In the genomic region with DNA sequence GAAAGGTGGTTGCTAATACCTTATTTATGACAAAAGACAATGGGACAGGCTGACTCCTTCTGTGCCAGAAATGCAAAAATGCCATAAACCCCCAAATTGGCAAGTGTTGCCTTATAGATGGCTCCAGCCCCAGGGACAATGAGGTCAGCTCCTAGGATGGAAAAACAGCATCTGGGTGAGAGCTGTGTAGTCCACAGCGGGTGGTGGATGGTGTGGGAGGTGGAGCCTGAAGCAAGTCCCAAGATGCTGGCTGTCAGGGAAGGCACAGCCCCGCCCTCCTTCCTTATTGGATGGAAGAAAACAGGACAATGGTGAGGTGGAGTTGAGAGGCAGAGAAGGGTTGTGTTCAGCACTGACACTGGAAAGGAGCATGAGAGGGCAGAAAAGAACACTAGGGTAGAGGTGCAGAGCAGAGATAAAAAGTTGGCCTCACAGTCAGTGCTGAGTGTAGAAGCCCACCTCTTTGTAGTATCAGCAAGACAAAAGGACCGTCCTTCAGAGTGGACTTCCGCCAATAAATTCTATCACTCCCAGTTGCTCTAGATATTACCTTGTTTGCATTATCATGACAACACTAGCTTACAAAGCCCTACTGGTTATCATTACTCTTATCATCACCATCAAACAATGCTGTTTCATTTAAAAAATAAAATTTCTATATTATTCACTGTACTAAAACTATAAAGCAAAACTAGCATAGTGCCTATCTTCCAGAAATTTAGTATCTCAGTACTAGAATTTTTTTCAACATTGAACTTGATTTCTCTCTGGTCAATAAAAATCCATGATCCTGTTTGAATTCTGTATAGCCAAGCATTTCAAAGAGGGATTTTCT, we compare ENCODE assay signal across 1 cellular context.
TF ChIP-seq lines count a peak whose summit lies in the region.

No MANE protein-coding gene starts in this region.

TF ChIP-seq in K562, 482 proteins besides CTCF, POLR2A, EP300 and RAD21 (continued from another document and continues in another):
- TF ChIP-seq, protein P1, sequence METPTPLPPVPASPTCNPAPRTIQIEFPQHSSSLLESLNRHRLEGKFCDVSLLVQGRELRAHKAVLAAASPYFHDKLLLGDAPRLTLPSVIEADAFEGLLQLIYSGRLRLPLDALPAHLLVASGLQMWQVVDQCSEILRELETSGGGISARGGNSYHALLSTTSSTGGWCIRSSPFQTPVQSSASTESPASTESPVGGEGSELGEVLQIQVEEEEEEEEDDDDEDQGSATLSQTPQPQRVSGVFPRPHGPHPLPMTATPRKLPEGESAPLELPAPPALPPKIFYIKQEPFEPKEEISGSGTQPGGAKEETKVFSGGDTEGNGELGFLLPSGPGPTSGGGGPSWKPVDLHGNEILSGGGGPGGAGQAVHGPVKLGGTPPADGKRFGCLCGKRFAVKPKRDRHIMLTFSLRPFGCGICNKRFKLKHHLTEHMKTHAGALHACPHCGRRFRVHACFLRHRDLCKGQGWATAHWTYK (CRISPR knock-in tag; IDR thresholded peaks at IDR 0.05): no peak
- TF ChIP-seq ZNF830 (CRISPR knock-in tag; IDR thresholded peaks at IDR 0.05): no peak
- TF ChIP-seq ZNF232 (CRISPR knock-in tag; IDR thresholded peaks at IDR 0.05): no peak
- TF ChIP-seq LCOR (CRISPR knock-in tag; IDR thresholded peaks at IDR 0.05): 0 out of 2 replicates have a peak, but pooled peaks have one; percentile 7
- TF ChIP-seq EWSR1 (IDR thresholded peaks at IDR 0.05; ENCODE audit: borderline replicate concordance, low read depth, partially characterized antibody): no peak
- no peak for TF ChIP-seq TCF7L2 (IDR thresholded peaks at IDR 0.05; ENCODE audit: low read depth, low read length)
- TF ChIP-seq KLF6 (CRISPR knock-in tag; IDR thresholded peaks at IDR 0.05; ENCODE audit: borderline replicate concordance): peak; percentile 35; the same call in 1 of the 2 replicates
- TF ChIP-seq ZNF124 (CRISPR knock-in tag; IDR thresholded peaks at IDR 0.05): no peak
- no peak for TF ChIP-seq PPARD (CRISPR knock-in tag; IDR thresholded peaks at IDR 0.05)
- TF ChIP-seq PTRF (tag; IDR thresholded peaks at IDR 0.05): no peak
- TF ChIP-seq ETV6 (IDR thresholded peaks at IDR 0.05; ENCODE audit: borderline replicate concordance in 1 of 2, low read depth in 2 of 2, low read length in 1 of 2): no peak
- TF ChIP-seq ETV6 (CRISPR knock-in tag; IDR thresholded peaks at IDR 0.05; ENCODE audit: borderline replicate concordance): no peak
- no peak for TF ChIP-seq RBBP5 (IDR thresholded peaks at IDR 0.05; ENCODE audit: borderline replicate concordance, insufficient read depth, low read length, poor library complexity, severe bottlenecking)
- TF ChIP-seq TFAM (CRISPR knock-in tag; conservative IDR thresholded peaks at IDR 0.05): no peak
- TF ChIP-seq ASH1L (IDR thresholded peaks at IDR 0.05; ENCODE audit: borderline replicate concordance, low read depth, partially characterized antibody): no peak
- no peak for TF ChIP-seq HSF4 (CRISPR knock-in tag; IDR thresholded peaks at IDR 0.05; ENCODE audit: borderline replicate concordance)
- no peak for TF ChIP-seq PRMT5 (CRISPR knock-in tag; IDR thresholded peaks at IDR 0.05)
- TF ChIP-seq, protein P2, sequence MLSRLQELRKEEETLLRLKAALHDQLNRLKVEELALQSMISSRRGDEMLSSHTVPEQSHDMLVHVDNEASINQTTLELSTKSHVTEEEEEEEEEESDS (CRISPR knock-in tag; IDR thresholded peaks at IDR 0.05): no peak
- TF ChIP-seq ZNF696 (CRISPR knock-in tag; conservative IDR thresholded peaks at IDR 0.05): no peak
- no peak for TF ChIP-seq NR4A1 (CRISPR knock-in tag; IDR thresholded peaks at IDR 0.05)
- TF ChIP-seq NR4A1 (tag; IDR thresholded peaks at IDR 0.05): no peak
- no peak for TF ChIP-seq PURB (CRISPR knock-in tag; IDR thresholded peaks at IDR 0.05; ENCODE audit: low read depth)
- no peak for TF ChIP-seq NFE2L1 (tag; IDR thresholded peaks at IDR 0.05; ENCODE audit: borderline replicate concordance, low read depth)
- no peak for TF ChIP-seq RBM17 (IDR thresholded peaks at IDR 0.05; ENCODE audit: borderline replicate concordance, low read depth, low read length)
- TF ChIP-seq, protein P3, sequence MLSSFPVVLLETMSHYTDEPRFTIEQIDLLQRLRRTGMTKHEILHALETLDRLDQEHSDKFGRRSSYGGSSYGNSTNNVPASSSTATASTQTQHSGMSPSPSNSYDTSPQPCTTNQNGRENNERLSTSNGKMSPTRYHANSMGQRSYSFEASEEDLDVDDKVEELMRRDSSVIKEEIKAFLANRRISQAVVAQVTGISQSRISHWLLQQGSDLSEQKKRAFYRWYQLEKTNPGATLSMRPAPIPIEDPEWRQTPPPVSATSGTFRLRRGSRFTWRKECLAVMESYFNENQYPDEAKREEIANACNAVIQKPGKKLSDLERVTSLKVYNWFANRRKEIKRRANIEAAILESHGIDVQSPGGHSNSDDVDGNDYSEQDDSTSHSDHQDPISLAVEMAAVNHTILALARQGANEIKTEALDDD (IDR thresholded peaks at IDR 0.05): peak; percentile 46; the same call in 1 of the 2 replicates
- TF ChIP-seq POLR2AphosphoS2 (IDR thresholded peaks at IDR 0.05; ENCODE audit: low read length): peak; percentile 70; the same call in 1 of the 2 replicates
- TF ChIP-seq, protein P4, sequence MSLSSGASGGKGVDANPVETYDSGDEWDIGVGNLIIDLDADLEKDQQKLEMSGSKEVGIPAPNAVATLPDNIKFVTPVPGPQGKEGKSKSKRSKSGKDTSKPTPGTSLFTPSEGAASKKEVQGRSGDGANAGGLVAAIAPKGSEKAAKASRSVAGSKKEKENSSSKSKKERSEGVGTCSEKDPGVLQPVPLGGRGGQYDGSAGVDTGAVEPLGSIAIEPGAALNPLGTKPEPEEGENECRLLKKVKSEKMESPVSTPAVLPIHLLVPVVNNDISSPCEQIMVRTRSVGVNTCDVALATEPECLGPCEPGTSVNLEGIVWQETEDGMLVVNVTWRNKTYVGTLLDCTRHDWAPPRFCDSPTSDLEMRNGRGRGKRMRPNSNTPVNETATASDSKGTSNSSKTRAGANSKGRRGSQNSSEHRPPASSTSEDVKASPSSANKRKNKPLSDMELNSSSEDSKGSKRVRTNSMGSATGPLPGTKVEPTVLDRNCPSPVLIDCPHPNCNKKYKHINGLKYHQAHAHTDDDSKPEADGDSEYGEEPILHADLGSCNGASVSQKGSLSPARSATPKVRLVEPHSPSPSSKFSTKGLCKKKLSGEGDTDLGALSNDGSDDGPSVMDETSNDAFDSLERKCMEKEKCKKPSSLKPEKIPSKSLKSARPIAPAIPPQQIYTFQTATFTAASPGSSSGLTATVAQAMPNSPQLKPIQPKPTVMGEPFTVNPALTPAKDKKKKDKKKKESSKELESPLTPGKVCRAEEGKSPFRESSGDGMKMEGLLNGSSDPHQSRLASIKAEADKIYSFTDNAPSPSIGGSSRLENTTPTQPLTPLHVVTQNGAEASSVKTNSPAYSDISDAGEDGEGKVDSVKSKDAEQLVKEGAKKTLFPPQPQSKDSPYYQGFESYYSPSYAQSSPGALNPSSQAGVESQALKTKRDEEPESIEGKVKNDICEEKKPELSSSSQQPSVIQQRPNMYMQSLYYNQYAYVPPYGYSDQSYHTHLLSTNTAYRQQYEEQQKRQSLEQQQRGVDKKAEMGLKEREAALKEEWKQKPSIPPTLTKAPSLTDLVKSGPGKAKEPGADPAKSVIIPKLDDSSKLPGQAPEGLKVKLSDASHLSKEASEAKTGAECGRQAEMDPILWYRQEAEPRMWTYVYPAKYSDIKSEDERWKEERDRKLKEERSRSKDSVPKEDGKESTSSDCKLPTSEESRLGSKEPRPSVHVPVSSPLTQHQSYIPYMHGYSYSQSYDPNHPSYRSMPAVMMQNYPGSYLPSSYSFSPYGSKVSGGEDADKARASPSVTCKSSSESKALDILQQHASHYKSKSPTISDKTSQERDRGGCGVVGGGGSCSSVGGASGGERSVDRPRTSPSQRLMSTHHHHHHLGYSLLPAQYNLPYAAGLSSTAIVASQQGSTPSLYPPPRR (CRISPR knock-in tag; IDR thresholded peaks at IDR 0.05; ENCODE audit: borderline replicate concordance): no peak
- no peak for TF ChIP-seq ZBTB7A (IDR thresholded peaks at IDR 0.05; ENCODE audit: borderline replicate concordance, control insufficient read depth, low read depth, low read length)
- TF ChIP-seq BHLHE40 (IDR thresholded peaks at IDR 0.05; ENCODE audit: low read length): no peak; the same call in none of the 2 replicates
- TF ChIP-seq, protein P5, sequence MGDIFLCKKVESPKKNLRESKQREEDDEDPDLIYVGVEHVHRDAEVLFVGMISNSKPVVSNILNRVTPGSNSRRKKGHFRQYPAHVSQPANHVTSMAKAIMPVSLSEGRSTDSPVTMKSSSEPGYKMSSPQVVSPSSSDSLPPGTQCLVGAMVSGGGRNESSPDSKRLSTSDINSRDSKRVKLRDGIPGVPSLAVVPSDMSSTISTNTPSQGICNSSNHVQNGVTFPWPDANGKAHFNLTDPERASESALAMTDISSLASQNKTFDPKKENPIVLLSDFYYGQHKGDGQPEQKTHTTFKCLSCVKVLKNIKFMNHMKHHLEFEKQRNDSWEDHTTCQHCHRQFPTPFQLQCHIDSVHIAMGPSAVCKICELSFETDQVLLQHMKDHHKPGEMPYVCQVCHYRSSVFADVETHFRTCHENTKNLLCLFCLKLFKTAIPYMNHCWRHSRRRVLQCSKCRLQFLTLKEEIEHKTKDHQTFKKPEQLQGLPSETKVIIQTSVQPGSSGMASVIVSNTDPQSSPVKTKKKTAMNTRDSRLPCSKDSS (IDR thresholded peaks at IDR 0.05; ENCODE audit: low read depth, partially characterized antibody): no peak
- TF ChIP-seq DPF2 (IDR thresholded peaks at IDR 0.05): peak; percentile 97
- peak; percentile 95 for TF ChIP-seq NFE2 (IDR thresholded peaks at IDR 0.05; ENCODE audit: low read depth)
- peak; percentile 84 for TF ChIP-seq SMARCE1 (IDR thresholded peaks at IDR 0.05)
- TF ChIP-seq, protein P6, sequence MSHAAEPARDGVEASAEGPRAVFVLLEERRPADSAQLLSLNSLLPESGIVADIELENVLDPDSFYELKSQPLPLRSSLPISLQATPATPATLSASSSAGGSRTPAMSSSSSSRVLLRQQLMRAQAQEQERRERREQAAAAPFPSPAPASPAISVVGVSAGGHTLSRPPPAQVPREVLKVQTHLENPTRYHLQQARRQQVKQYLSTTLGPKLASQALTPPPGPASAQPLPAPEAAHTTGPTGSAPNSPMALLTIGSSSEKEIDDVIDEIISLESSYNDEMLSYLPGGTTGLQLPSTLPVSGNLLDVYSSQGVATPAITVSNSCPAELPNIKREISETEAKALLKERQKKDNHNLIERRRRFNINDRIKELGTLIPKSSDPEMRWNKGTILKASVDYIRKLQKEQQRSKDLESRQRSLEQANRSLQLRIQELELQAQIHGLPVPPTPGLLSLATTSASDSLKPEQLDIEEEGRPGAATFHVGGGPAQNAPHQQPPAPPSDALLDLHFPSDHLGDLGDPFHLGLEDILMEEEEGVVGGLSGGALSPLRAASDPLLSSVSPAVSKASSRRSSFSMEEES (CRISPR knock-in tag; IDR thresholded peaks at IDR 0.05): no peak
- TF ChIP-seq ETV1 (tag; conservative IDR thresholded peaks at IDR 0.05; ENCODE audit: low read depth): no peak
- TF ChIP-seq ZNF436 (CRISPR knock-in tag; IDR thresholded peaks at IDR 0.05): no peak
- TF ChIP-seq, protein P7, sequence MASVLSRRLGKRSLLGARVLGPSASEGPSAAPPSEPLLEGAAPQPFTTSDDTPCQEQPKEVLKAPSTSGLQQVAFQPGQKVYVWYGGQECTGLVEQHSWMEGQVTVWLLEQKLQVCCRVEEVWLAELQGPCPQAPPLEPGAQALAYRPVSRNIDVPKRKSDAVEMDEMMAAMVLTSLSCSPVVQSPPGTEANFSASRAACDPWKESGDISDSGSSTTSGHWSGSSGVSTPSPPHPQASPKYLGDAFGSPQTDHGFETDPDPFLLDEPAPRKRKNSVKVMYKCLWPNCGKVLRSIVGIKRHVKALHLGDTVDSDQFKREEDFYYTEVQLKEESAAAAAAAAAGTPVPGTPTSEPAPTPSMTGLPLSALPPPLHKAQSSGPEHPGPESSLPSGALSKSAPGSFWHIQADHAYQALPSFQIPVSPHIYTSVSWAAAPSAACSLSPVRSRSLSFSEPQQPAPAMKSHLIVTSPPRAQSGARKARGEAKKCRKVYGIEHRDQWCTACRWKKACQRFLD (CRISPR knock-in tag; IDR thresholded peaks at IDR 0.05): peak; percentile 19; the same call in 1 of the 2 replicates
- TF ChIP-seq, protein P8, sequence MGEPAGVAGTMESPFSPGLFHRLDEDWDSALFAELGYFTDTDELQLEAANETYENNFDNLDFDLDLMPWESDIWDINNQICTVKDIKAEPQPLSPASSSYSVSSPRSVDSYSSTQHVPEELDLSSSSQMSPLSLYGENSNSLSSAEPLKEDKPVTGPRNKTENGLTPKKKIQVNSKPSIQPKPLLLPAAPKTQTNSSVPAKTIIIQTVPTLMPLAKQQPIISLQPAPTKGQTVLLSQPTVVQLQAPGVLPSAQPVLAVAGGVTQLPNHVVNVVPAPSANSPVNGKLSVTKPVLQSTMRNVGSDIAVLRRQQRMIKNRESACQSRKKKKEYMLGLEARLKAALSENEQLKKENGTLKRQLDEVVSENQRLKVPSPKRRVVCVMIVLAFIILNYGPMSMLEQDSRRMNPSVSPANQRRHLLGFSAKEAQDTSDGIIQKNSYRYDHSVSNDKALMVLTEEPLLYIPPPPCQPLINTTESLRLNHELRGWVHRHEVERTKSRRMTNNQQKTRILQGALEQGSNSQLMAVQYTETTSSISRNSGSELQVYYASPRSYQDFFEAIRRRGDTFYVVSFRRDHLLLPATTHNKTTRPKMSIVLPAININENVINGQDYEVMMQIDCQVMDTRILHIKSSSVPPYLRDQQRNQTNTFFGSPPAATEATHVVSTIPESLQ (CRISPR knock-in tag; IDR thresholded peaks at IDR 0.05): no peak
- TF ChIP-seq HLTF (IDR thresholded peaks at IDR 0.05): no peak
- peak; percentile 41 for TF ChIP-seq HDAC3 (IDR thresholded peaks at IDR 0.05; ENCODE audit: borderline replicate concordance, partially characterized antibody)
- no peak for TF ChIP-seq HOXB6 (CRISPR knock-in tag; IDR thresholded peaks at IDR 0.05; ENCODE audit: borderline replicate concordance)
- no peak for TF ChIP-seq ZNF12 (CRISPR knock-in tag; IDR thresholded peaks at IDR 0.05)
- TF ChIP-seq SMARCB1 (IDR thresholded peaks at IDR 0.05; ENCODE audit: insufficient read length, low read depth): peak; percentile 95
- peak; percentile 29 for TF ChIP-seq ZFP36 (IDR thresholded peaks at IDR 0.05; ENCODE audit: low read depth, low read length, partially characterized antibody)
- no peak for TF ChIP-seq FIP1L1 (IDR thresholded peaks at IDR 0.05; ENCODE audit: low read depth, low read length, poor library complexity, severe bottlenecking)
- TF ChIP-seq PRPF4 (IDR thresholded peaks at IDR 0.05; ENCODE audit: insufficient read depth, low read depth, low read length, poor library complexity, severe bottlenecking): no peak
- no peak for TF ChIP-seq ZNF444 (CRISPR knock-in tag; IDR thresholded peaks at IDR 0.05)
- no peak for TF ChIP-seq BACH1 (tag; IDR thresholded peaks at IDR 0.05)
